ENCODE assay signal across 19 cellular contexts in genomic region chr4:150250293-150250997, GRCh38.
DNase-seq lines count a peak whose midpoint lies in the region; ATAC-seq, FAIRE-seq and TF ChIP-seq lines count a peak whose summit lies in the region.
"Had no signal": no experiment of that assay in that cellular context is flagged by ENCODE, and none has a peak within 500 bp of the region (broad histone marks: within the 10 kb centered on the region; RNA-seq: fewer than 3 reads in every experiment).

No MANE protein-coding gene starts in this region.

- peak overlapping the region; percentile 77 for H3K18ac ChIP-seq in neuronal stem cell (ENCODE audit: low read length)

- H3K27ac ChIP-seq in HepG2 (ENCODE audit: extremely low read length, insufficient read depth, low read length) (no peak overlapping the region), right lobe of liver (no peak overlapping the region), neuronal stem cell (replicated peaks; ENCODE audit: low read length) (no peak overlapping the region)

- in situ Hi-C loops in HepG2 (cut with HindIII; ENCODE audit: extremely low pct_ligation_motif_present, low pct_unique_long_range_greater_than_20kb), result no loop called here

- H3K79me1 ChIP-seq in neuronal stem cell (ENCODE audit: low read depth, low read length), result no peaks in the 10 kb centered on the region

- no peak overlapping the region for H2BK12ac ChIP-seq in neuronal stem cell (ENCODE audit: low read length)

- H3K9ac ChIP-seq in HepG2 (ENCODE audit: insufficient read depth, low read depth, low read length) (no peak overlapping the region), neuronal stem cell (ENCODE audit: low read depth, low read length, poor library complexity) (no peak overlapping the region)

- H3K27me3 ChIP-seq in HepG2 (ENCODE audit: control insufficient read depth in 1 of 2, insufficient read depth in 2 of 2, low read length in 2 of 2), result no peaks in the 10 kb centered on the region
- H3K27me3 ChIP-seq in right lobe of liver, result no peaks in the 10 kb centered on the region
- H3K27me3 ChIP-seq in neuronal stem cell (ENCODE audit: control insufficient read depth in 3 of 3, insufficient read depth in 3 of 3, low read depth in 1 of 3, low read length in 3 of 3), result no peaks in the 10 kb centered on the region

- H4K8ac ChIP-seq in neuronal stem cell (ENCODE audit: low read depth, low read length), result no peak overlapping the region

- H3K36me3 Mint-ChIP-seq in HFFc6 (ENCODE audit: low read depth) (peaks cover 67% of the 10 kb centered on the region), endothelial cell (ENCODE audit: low read depth, unreplicated experiment) (peaks cover 18% of the 10 kb centered on the region)
- peaks cover 5% of the 10 kb centered on the region for H3K36me3 Mint-ChIP-seq in effector memory CD8-positive, alpha-beta T cell (ENCODE audit: insufficient read depth)

- DNase-seq in HepG2 (ENCODE audit: low spot score) (no peak), right lobe of liver (no peak), HFFc6 (no peak), endothelial cell (ENCODE audit: low spot score) (no peak), neuronal stem cell (ENCODE audit: low spot score) (no peak), NCI-H1694 (lab: John Stamatoyannopoulos, UW) (no peak)
- DNase-seq in effector memory CD8-positive, alpha-beta T cell, result no peak
- DNase-seq: C1 segment of cervical spinal cord, GF-D8, H9, KBM-7, NCI-H1105, NCI-H187, NCI-H2107, NCI-H510A, NCI-H748 treated with DMSO at 0.1 percent for 48 hours, OCI-M1, RPMI8226 had no signal

- H3K4me1 Mint-ChIP-seq in HFFc6 (ENCODE audit: low read depth) (peaks cover 36% of the 10 kb centered on the region), endothelial cell (ENCODE audit: unreplicated experiment) (peaks cover 6% of the 10 kb centered on the region)
- peaks cover 0 to 4% of the 10 kb centered on the region in 2 donors for H3K4me1 Mint-ChIP-seq in effector memory CD8-positive, alpha-beta T cell (ENCODE audit: low read depth in 2 of 2)

- H3K4me2 ChIP-seq in HepG2 (ENCODE audit: low read depth, low read length), result no peak overlapping the region
- no peak overlapping the region for H3K4me2 ChIP-seq in neuronal stem cell (ENCODE audit: insufficient read depth, low read length, poor library complexity, severe bottlenecking)

- no peak overlapping the region for H4K91ac ChIP-seq in neuronal stem cell (ENCODE audit: low read depth, low read length, poor library complexity)

- no peak for TF ChIP-seq RAD21 in HepG2 (CRISPR knock-in tag; IDR thresholded peaks at IDR 0.05)

- H3K4me1 ChIP-seq in HepG2 (ENCODE audit: insufficient read depth, low read length), result peaks cover 34% of the 10 kb centered on the region
- no peaks in the 10 kb centered on the region for H3K4me1 ChIP-seq in right lobe of liver
- H3K4me1 ChIP-seq in neuronal stem cell (ENCODE audit: control insufficient read depth in 2 of 2, insufficient read depth in 1 of 2, low read depth in 1 of 2, low read length in 2 of 2), result peaks cover 0 to 2% of the 10 kb centered on the region in 2 donors

- 13% methylated on average over 6 of the region's 9 CpGs for WGBS in HepG2 (ENCODE audit: low lambda C conversion rate)
- 82% methylated on average over 3 of the region's 9 CpGs for WGBS in right lobe of liver (ENCODE audit: insufficient coverage, low coverage, low lambda C conversion rate, missing lambda C conversion rate)
- no CpG with 5 or more reads among the region's 9 CpGs for WGBS in neuronal stem cell (ENCODE audit: extremely low coverage in 2 of 2, insufficient read length in 2 of 2, insufficient replicate concordance in 1 of 2), 2 donors

- H2AK5ac ChIP-seq in neuronal stem cell (ENCODE audit: low read depth, low read length), result no peak overlapping the region

- TF ChIP-seq POLR2A in HepG2 (IDR thresholded peaks at IDR 0.05; ENCODE audit: insufficient read depth in 1 of 2, low read depth in 2 of 2, low read length in 2 of 2) (no peak), right lobe of liver (IDR thresholded peaks at IDR 0.05) (no peak)

- ATAC-seq in HepG2 (peak; percentile 51), right lobe of liver (no peak), GM21576 (IDR thresholded peaks at IDR 0.05; ENCODE audit: unreplicated experiment) (no peak)
- no peak for ATAC-seq in effector memory CD8-positive, alpha-beta T cell (replicated peaks)

- H3K9me3 ChIP-seq in HepG2 (ENCODE audit: low read length) (no peaks in the 10 kb centered on the region), right lobe of liver (no peaks in the 10 kb centered on the region), neuronal stem cell (replicated peaks in 1 of 2; ENCODE audit: control insufficient read depth in 2 of 2, insufficient read depth in 1 of 2, low read depth in 1 of 2, low read length in 2 of 2) (no peaks in the 10 kb centered on the region)

- TF ChIP-seq CTCF in HepG2 (CRISPR knock-in tag; IDR thresholded peaks at IDR 0.05), result no peak
- no peak for TF ChIP-seq CTCF in right lobe of liver (IDR thresholded peaks at IDR 0.05)
- TF ChIP-seq CTCF in HFFc6 (IDR thresholded peaks at IDR 0.05), result no peak
- no peak for TF ChIP-seq CTCF in endothelial cell (IDR thresholded peaks at IDR 0.05; ENCODE audit: unreplicated experiment)

- H3K4me3 ChIP-seq in HepG2 (replicated peaks in 1 of 3; ENCODE audit: insufficient read depth in 1 of 3, low read depth in 2 of 3, low read length in 3 of 3) (no peak overlapping the region), right lobe of liver (no peak overlapping the region), neuronal stem cell (ENCODE audit: low read length in 2 of 2) (peak overlapping the region in 1 of 2 donors; percentile 54)

- H3K4me3 Mint-ChIP-seq in HFFc6 (peak overlapping the region; percentile 39; the same call in 1 of the 2 replicates), endothelial cell (ENCODE audit: unreplicated experiment) (peak overlapping the region; percentile 56)
- H3K4me3 Mint-ChIP-seq in effector memory CD8-positive, alpha-beta T cell, result no peak overlapping the region
- H3K4me3 Mint-ChIP-seq: H9 had no signal

- H2BK15ac ChIP-seq in neuronal stem cell (ENCODE audit: low read length), result no peak overlapping the region

- H3K23ac ChIP-seq in neuronal stem cell (ENCODE audit: low read depth, low read length, poor library complexity), result no peak overlapping the region

- TF ChIP-seq EP300 in HepG2 (IDR thresholded peaks at IDR 0.05; ENCODE audit: low read depth in 2 of 2, low read length in 2 of 2) (no peak), HepG2 (CRISPR knock-in tag; IDR thresholded peaks at IDR 0.05; ENCODE audit: borderline replicate concordance) (no peak)

- BruUV-seq in HepG2 (replicated peaks; lab: Mats Ljungman, UMichigan), result no TSS peak

- H2AFZ ChIP-seq in HepG2 (ENCODE audit: low read length), result no peak overlapping the region
- H2AFZ ChIP-seq in neuronal stem cell (ENCODE audit: low read length), result no peak overlapping the region

- H3K9me3 Mint-ChIP-seq in HFFc6 (peaks cover 19% of the 10 kb centered on the region), endothelial cell (ENCODE audit: unreplicated experiment) (no peaks in the 10 kb centered on the region)
- H3K9me3 Mint-ChIP-seq in effector memory CD8-positive, alpha-beta T cell, result no peaks in the 10 kb centered on the region

- no peaks in the 10 kb centered on the region for H3K36me3 ChIP-seq in HepG2 (replicated peaks in 1 of 2; ENCODE audit: control insufficient read depth in 1 of 2, insufficient read depth in 2 of 2, low read length in 2 of 2)
- no peaks in the 10 kb centered on the region for H3K36me3 ChIP-seq in right lobe of liver
- peaks cover 2 to 79% of the 10 kb centered on the region in 2 donors for H3K36me3 ChIP-seq in neuronal stem cell (replicated peaks in 1 of 2; ENCODE audit: control insufficient read depth in 2 of 2, insufficient read depth in 2 of 2, low read length in 2 of 2)

- H3K27me3 Mint-ChIP-seq in HFFc6 (ENCODE audit: insufficient read depth), result peaks cover 48% of the 10 kb centered on the region
- H3K27me3 Mint-ChIP-seq in endothelial cell (ENCODE audit: unreplicated experiment), result peaks cover 8% of the 10 kb centered on the region
- H3K27me3 Mint-ChIP-seq in effector memory CD8-positive, alpha-beta T cell, result peaks cover 12 to 26% of the 10 kb centered on the region in 2 donors

- no peak for FAIRE-seq in HepG2 (lab: Jason Lieb, UNC)

- no peaks in the 10 kb centered on the region for H4K20me1 ChIP-seq in HepG2 (ENCODE audit: insufficient read depth, low read length)

- H3K4ac ChIP-seq in neuronal stem cell (ENCODE audit: low read length), result no peak overlapping the region

- no peaks in the 10 kb centered on the region for H3K79me2 ChIP-seq in HepG2 (ENCODE audit: insufficient read depth, low read length)

- CTCF ChIA-PET in HepG2 (lab: Yijun Ruan, JAX; ENCODE audit: low intra/inter-chr PET ratio, low total read pairs), result no interaction called here

- POLR2A ChIA-PET in HepG2 (lab: Yijun Ruan, JAX), result no interaction called here

- H2BK120ac ChIP-seq in neuronal stem cell (ENCODE audit: low read depth, low read length), result no peak overlapping the region

- H3K27ac Mint-ChIP-seq in HFFc6 (peak overlapping the region; percentile 75), endothelial cell (ENCODE audit: unreplicated experiment) (no peak overlapping the region)
- H3K27ac Mint-ChIP-seq in effector memory CD8-positive, alpha-beta T cell, result peak overlapping the region in 1 of 2 donors; percentile 35
- H3K27ac Mint-ChIP-seq: H9 had no signal

- intact Hi-C loops in HepG2 (cut with micrococcal nuclease; ENCODE audit: unreplicated experiment) (no loop called here), right lobe of liver (cut with DNase I) (no loop called here)

- no peak overlapping the region for H2BK5ac ChIP-seq in neuronal stem cell (ENCODE audit: low read length)

- no peak overlapping the region for H3K14ac ChIP-seq in neuronal stem cell (ENCODE audit: low read length)

TF ChIP-seq in HepG2, 621 proteins besides CTCF, POLR2A, EP300 and RAD21 (continues in another document):
- TF ChIP-seq, protein P1, sequence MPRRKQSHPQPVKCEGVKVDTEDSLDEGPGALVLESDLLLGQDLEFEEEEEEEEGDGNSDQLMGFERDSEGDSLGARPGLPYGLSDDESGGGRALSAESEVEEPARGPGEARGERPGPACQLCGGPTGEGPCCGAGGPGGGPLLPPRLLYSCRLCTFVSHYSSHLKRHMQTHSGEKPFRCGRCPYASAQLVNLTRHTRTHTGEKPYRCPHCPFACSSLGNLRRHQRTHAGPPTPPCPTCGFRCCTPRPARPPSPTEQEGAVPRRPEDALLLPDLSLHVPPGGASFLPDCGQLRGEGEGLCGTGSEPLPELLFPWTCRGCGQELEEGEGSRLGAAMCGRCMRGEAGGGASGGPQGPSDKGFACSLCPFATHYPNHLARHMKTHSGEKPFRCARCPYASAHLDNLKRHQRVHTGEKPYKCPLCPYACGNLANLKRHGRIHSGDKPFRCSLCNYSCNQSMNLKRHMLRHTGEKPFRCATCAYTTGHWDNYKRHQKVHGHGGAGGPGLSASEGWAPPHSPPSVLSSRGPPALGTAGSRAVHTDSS (CRISPR knock-in tag; conservative IDR thresholded peaks at IDR 0.05), result no peak

Comparison
In these comparisons a context has a peak if more than half of its experiments do, and no peak if none do; other contexts are left out.
1. H3K4me3 Mint-ChIP-seq: peak in HFFc6 (single experiment) and endothelial cell (single experiment); none in effector memory CD8-positive, alpha-beta T cell (0 of 2).